In the genomic region with DNA sequence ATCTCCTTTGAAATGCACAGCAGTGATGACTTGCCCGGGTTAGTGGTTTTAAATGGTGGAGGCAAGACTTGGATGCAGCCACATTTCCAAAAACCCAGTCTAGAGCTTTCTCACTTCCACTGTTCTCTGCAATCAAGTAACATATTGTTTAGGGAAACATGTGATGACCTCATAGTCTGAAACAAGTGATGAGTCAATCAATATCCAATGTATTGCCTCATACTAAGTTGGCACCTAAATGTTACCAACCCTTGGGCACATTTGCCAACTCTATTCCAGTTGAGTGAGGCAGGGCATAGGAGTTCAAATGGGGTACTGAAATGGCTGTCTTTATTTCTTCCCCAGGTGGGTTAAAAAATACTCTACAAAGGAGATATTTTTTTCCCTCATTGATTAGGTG, we compare ENCODE assay signal across 34 cellular contexts.
"Had no signal": no experiment of that assay in that cellular context is flagged by ENCODE, and none has a peak within 500 bp of the region (broad histone marks: within the 10 kb centered on the region; RNA-seq: fewer than 3 reads in every experiment).

No MANE protein-coding gene starts in this region.

- H3K4me3 ChIP-seq: body of pancreas, MG63, Peyer's patch had no signal

- ATAC-seq: activated CD8-positive, alpha-beta T cell treated with anti-CD3 and anti-CD28 coated beads for 36 hours; activated T-cell treated with anti-CD3 and anti-CD28 coated beads, Interleukin-2, amount 50 U/mL, for 72 hours; body of pancreas; PC-3 had no signal

- DNase-seq: activated CD4-positive, alpha-beta T cell treated with anti-CD3 and anti-CD28 coated beads, Interleukin-2, amount 10 ng/mL, durations not matched to agents 24 days and 14 days; activated CD4-positive, alpha-beta T cell treated with anti-CD3 and anti-CD28 coated beads, Interleukin-2, amount 50 U/mL, for 4 hours; activated CD8-positive, alpha-beta T cell treated with anti-CD3 and anti-CD28 coated beads for 36 hours; activated gamma-delta T cell; activated naive CD4-positive, alpha-beta T cell treated with Interleukin-2 at 50 U/mL for 16 hours; activated naive CD8-positive, alpha-beta T cell treated with anti-CD3 and anti-CD28 coated beads, Interleukin-2, amount 10 ng/mL, durations not matched to agents 7 days and 5 days; activated T-cell treated with anti-CD3 and anti-CD28 coated beads, Interleukin-2, amount 50 U/mL, for 1 hour; activated T-cell treated with anti-CD3 and anti-CD28 coated beads, Interleukin-2, amount 50 U/mL, for 72 hours; amygdala; body of pancreas; Karpas-422; KBM-7; MG63; NCI-H1048; NCI-H1105 treated with DMSO at 0.1 percent for 48 hours; NCI-H1436; NCI-H1694; NCI-H1930; NCI-H2081 treated with DMSO at 0.1 percent for 48 hours; NCI-H510A; NCI-H748 treated with DMSO at 0.1 percent for 48 hours; NK-92 treated with Interleukin-12 subunit alpha and Interleukin-12 subunit beta, amount 100 ng/mL, for 24 hours; PC-3; Peyer's patch; Right ventricle myocardium superior; RPMI8226; SW 1271; T-helper 1 cell; T-helper 2 cell; T-helper 9 cell had no signal

- H3K36me3 ChIP-seq: MG63, Peyer's patch had no signal

- H3K4me3 Mint-ChIP-seq: activated CD4-positive, alpha-beta T cell treated with anti-CD3 and anti-CD28 coated beads, Interleukin-2, amount 10 ng/mL, durations not matched to agents 24 days and 14 days; activated CD8-positive, alpha-beta T cell treated with anti-CD3 and anti-CD28 coated beads for 36 hours; activated naive CD4-positive, alpha-beta T cell treated with anti-CD3 and anti-CD28 coated beads, Interleukin-2, amount 50 U/mL, for 24 hours; activated naive CD8-positive, alpha-beta T cell treated with anti-CD3 and anti-CD28 coated beads, Interleukin-2, amount 10 ng/mL, durations not matched to agents 7 days and 5 days; activated T-cell treated with anti-CD3 and anti-CD28 coated beads, Interleukin-2, amount 50 U/mL, for 72 hours; IgD-negative memory B cell had no signal

- H3K4me1 Mint-ChIP-seq: activated CD4-positive, alpha-beta T cell treated with anti-CD3 and anti-CD28 coated beads, Interleukin-2, amount 10 ng/mL, durations not matched to agents 24 days and 14 days; activated naive CD4-positive, alpha-beta T cell treated with anti-CD3 and anti-CD28 coated beads, Interleukin-2, amount 50 U/mL, for 24 hours; activated naive CD8-positive, alpha-beta T cell treated with anti-CD3 and anti-CD28 coated beads, Interleukin-2, amount 10 ng/mL, durations not matched to agents 7 days and 5 days; IgD-negative memory B cell had no signal

- H3K27ac Mint-ChIP-seq: activated CD4-positive, alpha-beta T cell treated with anti-CD3 and anti-CD28 coated beads, Interleukin-2, amount 10 ng/mL, durations not matched to agents 24 days and 14 days; activated CD8-positive, alpha-beta T cell treated with anti-CD3 and anti-CD28 coated beads for 36 hours; activated naive CD4-positive, alpha-beta T cell treated with anti-CD3 and anti-CD28 coated beads, Interleukin-2, amount 50 U/mL, for 24 hours; activated naive CD8-positive, alpha-beta T cell treated with anti-CD3 and anti-CD28 coated beads, Interleukin-2, amount 10 ng/mL, durations not matched to agents 7 days and 5 days; activated T-cell treated with anti-CD3 and anti-CD28 coated beads, Interleukin-2, amount 50 U/mL, for 72 hours; activated T-helper 2 cell treated with anti-CD3 and anti-CD28 coated beads, Interferon-gamma antibody, Interleukin-2, Interleukin-4, amounts not matched to agents 10 μg/mL and 5 μg/mL and 100 μg/mL, durations not matched to agents 14 hours and 24 hours and 36 hours; IgD-negative memory B cell had no signal

- H3K9me3 ChIP-seq: body of pancreas, MG63, Peyer's patch had no signal

- H3K27me3 Mint-ChIP-seq: activated CD8-positive, alpha-beta T cell treated with anti-CD3 and anti-CD28 coated beads for 36 hours; activated naive CD4-positive, alpha-beta T cell treated with anti-CD3 and anti-CD28 coated beads, Interleukin-2, amount 50 U/mL, for 24 hours; IgD-negative memory B cell had no signal

- H3K27ac ChIP-seq: body of pancreas, Peyer's patch had no signal

- H3K27me3 ChIP-seq: MG63, Peyer's patch had no signal

- H3K9me3 Mint-ChIP-seq: activated CD4-positive, alpha-beta T cell treated with anti-CD3 and anti-CD28 coated beads, Interleukin-2, amount 10 ng/mL, durations not matched to agents 24 days and 14 days; activated CD8-positive, alpha-beta T cell treated with anti-CD3 and anti-CD28 coated beads for 36 hours; activated naive CD4-positive, alpha-beta T cell treated with anti-CD3 and anti-CD28 coated beads, Interleukin-2, amount 50 U/mL, for 24 hours; activated T-cell treated with anti-CD3 and anti-CD28 coated beads, Interleukin-2, amount 50 U/mL, for 72 hours had no signal

- FAIRE-seq: astrocyte had no signal

- H3K4me1 ChIP-seq: body of pancreas, Peyer's patch had no signal
